11 cellular contexts compared by ENCODE assay signal in genomic region chr12:111907740-111908139, GRCh38.
"Had no signal": no experiment of that assay in that cellular context is flagged by ENCODE, and none has a peak within 500 bp of the region (broad histone marks: within the 10 kb centered on the region; RNA-seq: fewer than 3 reads in every experiment).

No MANE protein-coding gene starts in this region.

- H3K4me1 Mint-ChIP-seq: H9 had no signal

- DNase-seq: GM23248, GOT3, H7, H9, HCEC 1CT, HFFc6 had no signal

- ATAC-seq: GM23338, HCT116 had no signal

- H3K27ac ChIP-seq: GM23248 had no signal

- H2AFZ ChIP-seq: GM23248, GM23338 had no signal

- H3K27ac Mint-ChIP-seq: GM23338, H9, HFFc6 had no signal

- H3K4me3 Mint-ChIP-seq: GM23338, H9, HFFc6 had no signal

- H3K4me3 ChIP-seq: GM23248, GM23338, HAP-1 had no signal

- H3K9ac ChIP-seq: GM23248 had no signal

- H3K4me1 ChIP-seq: HAP-1 had no signal

- H3K4me2 ChIP-seq: GM23338 had no signal

- FAIRE-seq: H1, H54 had no signal
